In the genomic region with DNA sequence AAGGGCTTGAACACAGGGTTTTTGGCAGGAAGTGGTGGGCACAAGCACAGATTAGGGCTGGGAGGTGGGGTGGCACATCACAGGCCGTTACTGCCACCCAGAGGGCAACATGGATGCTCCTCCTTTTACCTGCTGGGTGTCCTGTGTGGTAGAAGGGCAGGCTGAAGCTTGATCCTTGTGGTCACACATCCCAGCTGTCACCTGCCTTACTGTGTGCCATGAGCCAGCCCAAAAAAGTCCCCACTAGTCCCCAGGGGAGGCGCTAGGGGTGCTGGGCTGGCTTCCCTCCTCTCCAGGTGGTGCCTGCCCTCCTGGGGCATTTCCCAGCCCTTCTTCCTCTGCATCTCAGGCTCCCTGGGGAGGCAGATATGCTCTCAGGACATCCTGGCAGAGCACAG, we compare ENCODE assay signal across 2 cellular contexts.
TF ChIP-seq lines count a peak whose summit lies in the region.

No MANE protein-coding gene starts in this region.

TF ChIP-seq in HCT116, 20 proteins besides CTCF, POLR2A, EP300 and RAD21:
- TF ChIP-seq YY1 (IDR thresholded peaks at IDR 0.05; ENCODE audit: extremely low read depth, insufficient replicate concordance, low read depth, low read length) (no peak), EGR1 (IDR thresholded peaks at IDR 0.05; ENCODE audit: low read depth) (no peak), SIN3A (IDR thresholded peaks at IDR 0.05; ENCODE audit: low read depth) (no peak), POLR2AphosphoS5 (IDR thresholded peaks at IDR 0.05; ENCODE audit: low read depth, low read length) (no peak), SP1 (IDR thresholded peaks at IDR 0.05; ENCODE audit: low read depth) (no peak), SRF (IDR thresholded peaks at IDR 0.05; ENCODE audit: low read depth) (no peak)
- TF ChIP-seq, protein P1, sequence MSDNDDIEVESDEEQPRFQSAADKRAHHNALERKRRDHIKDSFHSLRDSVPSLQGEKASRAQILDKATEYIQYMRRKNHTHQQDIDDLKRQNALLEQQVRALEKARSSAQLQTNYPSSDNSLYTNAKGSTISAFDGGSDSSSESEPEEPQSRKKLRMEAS (IDR thresholded peaks at IDR 0.05) = no peak
- TF ChIP-seq, protein P2, sequence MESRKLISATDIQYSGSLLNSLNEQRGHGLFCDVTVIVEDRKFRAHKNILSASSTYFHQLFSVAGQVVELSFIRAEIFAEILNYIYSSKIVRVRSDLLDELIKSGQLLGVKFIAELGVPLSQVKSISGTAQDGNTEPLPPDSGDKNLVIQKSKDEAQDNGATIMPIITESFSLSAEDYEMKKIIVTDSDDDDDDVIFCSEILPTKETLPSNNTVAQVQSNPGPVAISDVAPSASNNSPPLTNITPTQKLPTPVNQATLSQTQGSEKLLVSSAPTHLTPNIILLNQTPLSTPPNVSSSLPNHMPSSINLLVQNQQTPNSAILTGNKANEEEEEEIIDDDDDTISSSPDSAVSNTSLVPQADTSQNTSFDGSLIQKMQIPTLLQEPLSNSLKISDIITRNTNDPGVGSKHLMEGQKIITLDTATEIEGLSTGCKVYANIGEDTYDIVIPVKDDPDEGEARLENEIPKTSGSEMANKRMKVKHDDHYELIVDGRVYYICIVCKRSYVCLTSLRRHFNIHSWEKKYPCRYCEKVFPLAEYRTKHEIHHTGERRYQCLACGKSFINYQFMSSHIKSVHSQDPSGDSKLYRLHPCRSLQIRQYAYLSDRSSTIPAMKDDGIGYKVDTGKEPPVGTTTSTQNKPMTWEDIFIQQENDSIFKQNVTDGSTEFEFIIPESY (IDR thresholded peaks at IDR 0.05; ENCODE audit: extremely low read depth, insufficient replicate concordance, low read length) = no peak

TF ChIP-seq in GM12891, 5 proteins besides CTCF, POLR2A, EP300 and RAD21:
- no peak for TF ChIP-seq POU2F2 (IDR thresholded peaks at IDR 0.05; ENCODE audit: low read depth, low read length)
- no peak for TF ChIP-seq TAF1 (IDR thresholded peaks at IDR 0.05; ENCODE audit: low read depth, low read length)
- no peak for TF ChIP-seq PAX5 (IDR thresholded peaks at IDR 0.05; ENCODE audit: insufficient read depth, low read length, severe bottlenecking)
- no peak for TF ChIP-seq POLR2AphosphoS5 (IDR thresholded peaks at IDR 0.05; ENCODE audit: low read depth, low read length)
